ENCODE assay signal across 17 cellular contexts in genomic region chr5:14071433-14071832, GRCh38.
"Had no signal": no experiment of that assay in that cellular context is flagged by ENCODE, and none has a peak within 500 bp of the region (broad histone marks: within the 10 kb centered on the region; RNA-seq: fewer than 3 reads in every experiment).

No MANE protein-coding gene starts in this region.

- DNase-seq: activated CD4-positive, alpha-beta T cell treated with anti-CD3 and anti-CD28 coated beads, Interleukin-2, amount 50 U/mL, for 1 hour; activated naive CD4-positive, alpha-beta T cell treated with anti-CD3 and anti-CD28 coated beads, Interleukin-2, amount 10 ng/mL, durations not matched to agents 7 days and 5 days; amniotic stem cell; cortex of kidney; effector CD4-positive, alpha-beta T cell; esophagus squamous epithelium; glutamatergic neuron; hypothalamus; left colon; naive B cell; stimulated activated CD4-positive, alpha-beta T cell treated with anti-CD3 and anti-CD28 coated beads, Interleukin-2, amount 100 ng/mL, for 48 hours had no signal

- H3K27ac Mint-ChIP-seq: activated naive CD4-positive, alpha-beta T cell treated with anti-CD3 and anti-CD28 coated beads, Interleukin-2, amount 10 ng/mL, durations not matched to agents 7 days and 5 days; activated T-helper 2 cell treated with anti-CD3 and anti-CD28 coated beads, Interferon-gamma antibody, Interleukin-2, Interleukin-4, amounts not matched to agents 10 μg/mL and 5 μg/mL and 100 μg/mL, durations not matched to agents 14 hours and 24 hours and 36 hours; brain; stimulated activated memory B cell treated with anti-CD40 and anti-IgM and Interleukin-4, amounts not matched to agents 10 μg/mL and 1 μg/mL and 100 μg/mL, for 72 hours had no signal

- H3K4me3 Mint-ChIP-seq: activated naive CD4-positive, alpha-beta T cell treated with anti-CD3 and anti-CD28 coated beads, Interleukin-2, amount 10 ng/mL, durations not matched to agents 7 days and 5 days; brain; central memory CD8-positive, alpha-beta T cell; naive B cell; stimulated activated memory B cell treated with anti-CD40 and anti-IgM and Interleukin-4, amounts not matched to agents 10 μg/mL and 1 μg/mL and 100 μg/mL, for 72 hours had no signal

- H3K27me3 Mint-ChIP-seq: activated naive CD4-positive, alpha-beta T cell treated with anti-CD3 and anti-CD28 coated beads, Interleukin-2, amount 10 ng/mL, durations not matched to agents 7 days and 5 days; central memory CD8-positive, alpha-beta T cell had no signal

- H2AFZ ChIP-seq: parathyroid adenoma had no signal

- H3K27ac ChIP-seq: esophagus squamous epithelium, neutrophil, parathyroid adenoma had no signal

- H3K36me3 Mint-ChIP-seq: activated naive CD4-positive, alpha-beta T cell treated with anti-CD3 and anti-CD28 coated beads, Interleukin-2, amount 10 ng/mL, durations not matched to agents 7 days and 5 days; brain; stimulated activated memory B cell treated with anti-CD40 and anti-IgM and Interleukin-4, amounts not matched to agents 10 μg/mL and 1 μg/mL and 100 μg/mL, for 72 hours had no signal

- H3K79me2 ChIP-seq: parathyroid adenoma had no signal

- H3K9me3 ChIP-seq: esophagus squamous epithelium, neutrophil had no signal

- H3K4me3 ChIP-seq: esophagus squamous epithelium had no signal

- H3K4me1 ChIP-seq: esophagus squamous epithelium, parathyroid adenoma had no signal

- H3K27me3 ChIP-seq: esophagus squamous epithelium, neutrophil had no signal

- H3K36me3 ChIP-seq: esophagus squamous epithelium, neutrophil had no signal

- H3K9me3 Mint-ChIP-seq: activated naive CD4-positive, alpha-beta T cell treated with anti-CD3 and anti-CD28 coated beads, Interleukin-2, amount 10 ng/mL, durations not matched to agents 7 days and 5 days; activated T-helper 2 cell treated with anti-CD3 and anti-CD28 coated beads, Interferon-gamma antibody, Interleukin-2, Interleukin-4, amounts not matched to agents 10 μg/mL and 5 μg/mL and 100 μg/mL, durations not matched to agents 14 hours and 24 hours and 36 hours; central memory CD8-positive, alpha-beta T cell had no signal

- H3K4me1 Mint-ChIP-seq: activated naive CD4-positive, alpha-beta T cell treated with anti-CD3 and anti-CD28 coated beads, Interleukin-2, amount 10 ng/mL, durations not matched to agents 7 days and 5 days; brain; central memory CD8-positive, alpha-beta T cell; naive B cell; stimulated activated memory B cell treated with anti-CD40 and anti-IgM and Interleukin-4, amounts not matched to agents 10 μg/mL and 1 μg/mL and 100 μg/mL, for 72 hours had no signal

- H3K9ac ChIP-seq: parathyroid adenoma had no signal
